In genomic region chr18:9365406-9365805, GRCh38 we compare ENCODE assay signal across 23 cellular contexts. TPM values are rescaled to one million over a fixed set of nuclear protein-coding genes. Genes with fewer than 3 reads are reported as not detected.
DNase-seq lines count a peak whose midpoint lies in the region; ATAC-seq, FAIRE-seq and TF ChIP-seq lines count a peak whose summit lies in the region.
"Had no signal": no experiment of that assay in that cellular context is flagged by ENCODE, and none has a peak within 500 bp of the region (broad histone marks: within the 10 kb centered on the region; RNA-seq: fewer than 3 reads in every experiment).

No MANE protein-coding gene starts in this region.

- H3K36me3 ChIP-seq in brain microvascular endothelial cell (replicated peaks), result peaks cover 2% of the 10 kb centered on the region
- no peaks in the 10 kb centered on the region for H3K36me3 ChIP-seq in keratinocyte (ENCODE audit: control insufficient read depth in 2 of 2, extremely low read depth in 1 of 2, insufficient read depth in 2 of 2, low read length in 2 of 2)
- peaks cover 10% of the 10 kb centered on the region for H3K36me3 ChIP-seq in lower lobe of right lung
- H3K36me3 ChIP-seq in mammary epithelial cell (ENCODE audit: insufficient read depth, low read length), result no peaks in the 10 kb centered on the region
- H3K36me3 ChIP-seq: HAP-1 had no signal

- CTCF ChIA-PET in mammary epithelial cell (lab: Charles Lee; ENCODE audit: low non-redundant PET), result interaction anchor here (0.6 to 1.1 kb wide), 4 partner anchors 148 to 462 kb away, joined by 3 to 4 read pairs (median 3); no protein-coding TSS in a partner anchor

- 89% methylated on average over 5 of the region's 7 CpGs for WGBS in mammary epithelial cell (ENCODE audit: low coverage, missing lambda C conversion rate)

- no peak overlapping the region for H3K4me3 ChIP-seq in brain microvascular endothelial cell (ENCODE audit: low read depth, low read length)
- no peak overlapping the region for H3K4me3 ChIP-seq in keratinocyte (ENCODE audit: control insufficient read depth in 2 of 3, extremely low read depth in 1 of 3, insufficient read depth in 2 of 3, low read depth in 1 of 3, low read length in 3 of 3)
- H3K4me3 ChIP-seq in lower lobe of right lung, result no peak overlapping the region
- H3K4me3 ChIP-seq in mammary epithelial cell (replicated peaks in 1 of 3; ENCODE audit: insufficient read depth in 1 of 3, low read depth in 2 of 3, low read length in 3 of 3), result no peak overlapping the region
- H3K4me3 ChIP-seq: A549; BLaER1 treated with 17β-estradiol and CSF1 and Interleukin-3, amounts not matched to agents 10 nM and 100 nM; body of pancreas; HAP-1; sigmoid colon had no signal

- no peaks in the 10 kb centered on the region for H3K9me1 ChIP-seq in keratinocyte (ENCODE audit: control insufficient read depth, extremely low read depth, insufficient read depth, low read length)

- H4K20me1 ChIP-seq in keratinocyte (ENCODE audit: control insufficient read depth, extremely low read depth, insufficient read depth, low read length) (no peaks in the 10 kb centered on the region), mammary epithelial cell (ENCODE audit: insufficient read depth, low read length) (no peaks in the 10 kb centered on the region)
- H4K20me1 ChIP-seq: BLaER1 treated with 17β-estradiol and CSF1 and Interleukin-3, amounts not matched to agents 10 nM and 100 nM had no signal

- no peak for ATAC-seq in lower lobe of right lung
- ATAC-seq: effector memory CD8-positive, alpha-beta T cell had no signal

- FAIRE-seq in keratinocyte (lab: Jason Lieb, UNC), result no peak
- FAIRE-seq: A549, colon, HTR-8/SVneo had no signal

- H2AFZ ChIP-seq in keratinocyte (ENCODE audit: control insufficient read depth, low read length) (no peak overlapping the region), mammary epithelial cell (ENCODE audit: low read depth, low read length) (no peak overlapping the region)

- H3K9ac ChIP-seq in keratinocyte (ENCODE audit: control insufficient read depth, extremely low read depth, insufficient read depth, low read length) (no peak overlapping the region), mammary epithelial cell (ENCODE audit: insufficient read depth, low read length) (no peak overlapping the region)
- H3K9ac ChIP-seq: BLaER1 treated with 17β-estradiol and CSF1 and Interleukin-3, amounts not matched to agents 10 nM and 100 nM had no signal

- H3K4me1 ChIP-seq in keratinocyte (ENCODE audit: control insufficient read depth, extremely low read depth, insufficient read depth, low read length) (peaks cover 24% of the 10 kb centered on the region), lower lobe of right lung (peaks cover 7% of the 10 kb centered on the region), mammary epithelial cell (ENCODE audit: insufficient read depth, low read length) (peaks cover 10% of the 10 kb centered on the region)
- H3K4me1 ChIP-seq: BLaER1 treated with 17β-estradiol and CSF1 and Interleukin-3, amounts not matched to agents 10 nM and 100 nM; body of pancreas had no signal

- no TSS peak for BruUV-seq in mammary epithelial cell (replicated peaks; lab: Mats Ljungman, UMichigan)

- DNase-seq in EH (ENCODE audit: low read depth) (peak; percentile 18), LHCN-M2 (ENCODE audit: low read depth) (peak; percentile 27), brain microvascular endothelial cell (peak; percentile 26), keratinocyte (ENCODE audit: low read depth, low spot score) (no peak), OCI-M2 (lab: John Stamatoyannopoulos, UW; ENCODE audit: unreplicated experiment) (no peak), lower lobe of right lung (no peak), mammary epithelial cell (no peak)
- DNase-seq in activated CD8-positive, alpha-beta memory T cell treated with anti-CD3 and anti-CD28 coated beads, Interleukin-2, amount 50 U/mL, for 48 hours, result no peak
- DNase-seq: activated CD4-positive, alpha-beta T cell treated with anti-CD3 and anti-CD28 coated beads for 48 hours; effector memory CD8-positive, alpha-beta T cell; Kasumi-1; left ventricle myocardium superior; NCI-H1048; NCI-H187; NCI-H526 treated with DMSO at 0.1 percent for 48 hours; Right ventricle myocardium superior; sigmoid colon had no signal

- H3K27me3 ChIP-seq in brain microvascular endothelial cell (replicated peaks), result no peaks in the 10 kb centered on the region
- no peaks in the 10 kb centered on the region for H3K27me3 ChIP-seq in keratinocyte (ENCODE audit: control insufficient read depth, extremely low read depth, insufficient read depth, low read length)
- H3K27me3 ChIP-seq in lower lobe of right lung (ENCODE audit: low read depth), result no peaks in the 10 kb centered on the region
- H3K27me3 ChIP-seq in mammary epithelial cell (ENCODE audit: insufficient read depth, low read length), result no peaks in the 10 kb centered on the region
- H3K27me3 ChIP-seq: BLaER1 treated with 17β-estradiol and CSF1 and Interleukin-3, amounts not matched to agents 10 nM and 100 nM; body of pancreas; sigmoid colon had no signal

- H3K79me2 ChIP-seq in keratinocyte (ENCODE audit: control insufficient read depth, insufficient read depth, low read length), result no peaks in the 10 kb centered on the region
- peaks cover 5% of the 10 kb centered on the region for H3K79me2 ChIP-seq in mammary epithelial cell (ENCODE audit: insufficient read depth, low read length)

- H3K9me3 ChIP-seq in keratinocyte (ENCODE audit: control insufficient read depth, low read depth, low read length), result no peaks in the 10 kb centered on the region
- H3K9me3 ChIP-seq in lower lobe of right lung, result no peaks in the 10 kb centered on the region
- H3K9me3 ChIP-seq in mammary epithelial cell (replicated peaks; ENCODE audit: insufficient read depth, low read length), result no peaks in the 10 kb centered on the region
- H3K9me3 ChIP-seq: A549, body of pancreas, HAP-1, sigmoid colon had no signal

- H3K4me2 ChIP-seq in keratinocyte (ENCODE audit: control insufficient read depth, extremely low read depth, insufficient read depth, low read depth, low read length) (no peak overlapping the region), mammary epithelial cell (ENCODE audit: insufficient read depth, low read depth, low read length) (no peak overlapping the region)
- H3K4me2 ChIP-seq: A549; BLaER1 treated with 17β-estradiol and CSF1 and Interleukin-3, amounts not matched to agents 10 nM and 100 nM had no signal

- H3K27ac ChIP-seq in brain microvascular endothelial cell (no peak overlapping the region), keratinocyte (ENCODE audit: control insufficient read depth, insufficient read depth, low read length) (peak overlapping the region; percentile 53), lower lobe of right lung (no peak overlapping the region), mammary epithelial cell (ENCODE audit: insufficient read depth, low read depth, low read length) (no peak overlapping the region)
- H3K27ac ChIP-seq: A549; BLaER1 treated with 17β-estradiol and CSF1 and Interleukin-3, amounts not matched to agents 10 nM and 100 nM; body of pancreas; sigmoid colon had no signal

- TF ChIP-seq CTCF in brain microvascular endothelial cell (IDR thresholded peaks at IDR 0.05; ENCODE audit: low read depth, low read length, missing control alignments) (no peak), keratinocyte (optimal IDR thresholded peaks at IDR 0.05 in 1 of 3, IDR thresholded peaks at IDR 0.05 in 1 of 3, conservative IDR thresholded peaks at IDR 0.05 in 1 of 3; ENCODE audit: extremely low read depth in 1 of 3, insufficient read depth in 2 of 3, low read length in 3 of 3) (no peak), lower lobe of right lung (IDR thresholded peaks at IDR 0.05) (no peak), mammary epithelial cell (conservative IDR thresholded peaks at IDR 0.05 in 1 of 2, IDR thresholded peaks at IDR 0.05 in 1 of 2; ENCODE audit: extremely low read depth in 1 of 2, insufficient read depth in 1 of 2, low read depth in 1 of 2, low read length in 2 of 2) (no peak)

- in situ Hi-C loops in brain microvascular endothelial cell (cut with HindIII; ENCODE audit: low pct_ligation_motif_present, low sequenced_read_pairs), result no loop called here
- in situ Hi-C loops in mammary epithelial cell (cut with MboI; ENCODE audit: low sequenced_read_pairs in 2 of 2), result loop anchor here in 1 of 2 donors (25.0 kb wide), 1 partner anchor 122 kb away; the partner anchor contains the start of gene RALBP1

- dilution Hi-C loops in keratinocyte (cut with MboI; ENCODE audit: extremely low pct_ligation_motif_present, low sequenced_read_pairs), result no loop called here
- dilution Hi-C loops in mammary epithelial cell (cut with HindIII; ENCODE audit: low sequenced_read_pairs), result no loop called here

- intact Hi-C loops in lower lobe of right lung (cut with DNase I) (no loop called here), mammary epithelial cell (cut with micrococcal nuclease) (no loop called here)

RNA-seq across cellular contexts. Expression of gene TWSG1, which starts 30.8 kb away (rescaled TPM):
- total RNA-seq in LHCN-M2 (2014; rRNA removed) (110 and 113 TPM in 2 replicates), lower lobe of right lung (31.4 TPM), mammary epithelial cell (10 to 100 TPM; 41.0 to 63.8 TPM)
- polyA plus RNA-seq in LHCN-M2 (2012), result 34.0 TPM
- polyA plus RNA-seq in keratinocyte (34.2 to 46.9 TPM (median 44.0 TPM) in 3 replicates), mammary epithelial cell (35.3 TPM)
- polyA plus RNA-seq in keratinocyte (2011; ENCODE audit: low read depth), result 6.7 TPM
- 20.8 and 34.8 TPM in 2 replicates for polyA plus RNA-seq in keratinocyte (2011; cell fraction: cytosol; rRNA removed)
- polyA plus RNA-seq in keratinocyte (2011; cell fraction: nucleus; rRNA removed), result 32.5 and 32.8 TPM in 2 replicates
- polyA plus RNA-seq in keratinocyte (2012; ENCODE audit: low replicate concordance), result 14.2 and 32.3 TPM in 2 replicates
- polyA minus RNA-seq in keratinocyte (36.6 to 71.9 TPM (median 55.0 TPM) in 3 replicates), mammary epithelial cell (56.5 TPM)
- 24.6 TPM for polyA minus RNA-seq in keratinocyte (2011; cell fraction: cytosol; rRNA and poly(A)+ RNA removed)
- polyA minus RNA-seq in keratinocyte (2011; cell fraction: nucleus; rRNA and poly(A)+ RNA removed), result 22.9 and 52.5 TPM in 2 replicates

Comparison
In these comparisons a context has a peak if more than half of its experiments do, and no peak if none do; other contexts are left out.
1. DNase-seq: peak in EH (single experiment), LHCN-M2 (single experiment) and brain microvascular endothelial cell (single experiment); none in keratinocyte (single experiment), OCI-M2 (single experiment), activated CD8-positive, alpha-beta memory T cell treated with anti-CD3 and anti-CD28 coated beads, Interleukin-2, amount 50 U/mL, for 48 hours (single experiment), lower lobe of right lung (single experiment) and mammary epithelial cell (single experiment).